Comparison of ENCODE assay signal across 1 cellular context in the genomic region with DNA sequence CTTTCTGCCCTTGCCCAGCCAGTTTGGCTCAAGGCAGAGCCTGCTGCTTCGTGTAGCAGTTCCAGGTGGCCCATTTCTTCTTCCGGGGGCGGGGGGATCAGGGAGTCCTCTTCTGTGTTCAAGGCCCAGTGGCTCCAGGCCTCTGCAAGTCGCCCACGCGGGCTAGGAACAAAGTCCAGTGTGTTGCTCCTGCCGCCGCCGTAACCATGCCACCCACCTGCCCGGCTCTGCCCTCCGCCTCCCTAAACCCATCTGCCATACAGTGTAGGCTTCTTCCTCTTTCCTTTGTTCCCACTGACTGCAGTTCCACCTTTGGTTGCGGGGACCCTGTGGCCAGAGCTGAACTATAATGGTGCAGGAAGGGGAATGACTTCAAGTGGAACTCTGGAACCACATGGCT.
TF ChIP-seq lines count a peak whose summit lies in the region.

No MANE protein-coding gene starts in this region.

TF ChIP-seq in WTC11, 78 proteins besides CTCF, POLR2A, EP300 and RAD21:
- TF ChIP-seq NR2C2 (CRISPR knock-in tag; IDR thresholded peaks at IDR 0.05) (no peak), ZNF219 (CRISPR knock-in tag; IDR thresholded peaks at IDR 0.05; ENCODE audit: borderline replicate concordance) (no peak), ZNF232 (CRISPR knock-in tag; IDR thresholded peaks at IDR 0.05) (no peak), SOX15 (CRISPR knock-in tag; IDR thresholded peaks at IDR 0.05) (no peak), ZNF423 (CRISPR knock-in tag; IDR thresholded peaks at IDR 0.05) (no peak)
- TF ChIP-seq, protein P1, sequence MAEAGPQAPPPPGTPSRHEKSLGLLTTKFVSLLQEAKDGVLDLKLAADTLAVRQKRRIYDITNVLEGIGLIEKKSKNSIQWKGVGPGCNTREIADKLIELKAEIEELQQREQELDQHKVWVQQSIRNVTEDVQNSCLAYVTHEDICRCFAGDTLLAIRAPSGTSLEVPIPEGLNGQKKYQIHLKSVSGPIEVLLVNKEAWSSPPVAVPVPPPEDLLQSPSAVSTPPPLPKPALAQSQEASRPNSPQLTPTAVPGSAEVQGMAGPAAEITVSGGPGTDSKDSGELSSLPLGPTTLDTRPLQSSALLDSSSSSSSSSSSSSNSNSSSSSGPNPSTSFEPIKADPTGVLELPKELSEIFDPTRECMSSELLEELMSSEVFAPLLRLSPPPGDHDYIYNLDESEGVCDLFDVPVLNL (CRISPR knock-in tag; IDR thresholded peaks at IDR 0.05; ENCODE audit: borderline replicate concordance, low read depth) = no peak
- TF ChIP-seq, protein P2, sequence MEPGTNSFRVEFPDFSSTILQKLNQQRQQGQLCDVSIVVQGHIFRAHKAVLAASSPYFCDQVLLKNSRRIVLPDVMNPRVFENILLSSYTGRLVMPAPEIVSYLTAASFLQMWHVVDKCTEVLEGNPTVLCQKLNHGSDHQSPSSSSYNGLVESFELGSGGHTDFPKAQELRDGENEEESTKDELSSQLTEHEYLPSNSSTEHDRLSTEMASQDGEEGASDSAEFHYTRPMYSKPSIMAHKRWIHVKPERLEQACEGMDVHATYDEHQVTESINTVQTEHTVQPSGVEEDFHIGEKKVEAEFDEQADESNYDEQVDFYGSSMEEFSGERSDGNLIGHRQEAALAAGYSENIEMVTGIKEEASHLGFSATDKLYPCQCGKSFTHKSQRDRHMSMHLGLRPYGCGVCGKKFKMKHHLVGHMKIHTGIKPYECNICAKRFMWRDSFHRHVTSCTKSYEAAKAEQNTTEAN (CRISPR knock-in tag; IDR thresholded peaks at IDR 0.05) = no peak
